Comparison of ENCODE assay signal across 14 cellular contexts in genomic region chr9:98218562-98219363, GRCh38. TPM values are rescaled to one million over a fixed set of nuclear protein-coding genes. Genes with fewer than 3 reads are reported as not detected.
A peak's percentile ranks its signal among the peaks of the same experiment; 100 is the strongest.
DNase-seq lines count a peak whose midpoint lies in the region; ATAC-seq and TF ChIP-seq lines count a peak whose summit lies in the region.
"Had no signal": no experiment of that assay in that cellular context is flagged by ENCODE, and none has a peak within 500 bp of the region (broad histone marks: within the 10 kb centered on the region; RNA-seq: fewer than 3 reads in every experiment).

No MANE protein-coding gene starts in this region.

- TF ChIP-seq POLR2A in right lobe of liver (IDR thresholded peaks at IDR 0.05): no peak

- H3K4me1 ChIP-seq in ectodermal cell (ENCODE audit: control insufficient read depth, insufficient read depth, low read length) (peaks cover 7% of the 10 kb centered on the region), right lobe of liver (peaks cover 0 to 58% (median 26%) of the 10 kb centered on the region in 4 donors)
- H3K4me1 ChIP-seq: gastroesophageal sphincter had no signal

- intact Hi-C loops in right lobe of liver (cut with DNase I): no loop called here

- POLR2A ChIA-PET in AG04449 (lab: Yijun Ruan, JAX): interaction anchor here (0.6 to 1.0 kb wide), 2 partner anchors 14 to 35 kb away, joined by 3 read pairs; no protein-coding TSS in a partner anchor

- ATAC-seq in right lobe of liver (peak; percentile 31 to 69 (median 50)), GM19324 (IDR thresholded peaks at IDR 0.05; ENCODE audit: low FRiP score, unreplicated experiment) (no peak), GM18907 (IDR thresholded peaks at IDR 0.05; ENCODE audit: unreplicated experiment) (no peak)
- ATAC-seq: gastroesophageal sphincter had no signal

- H3K36me3 ChIP-seq in ectodermal cell (ENCODE audit: control insufficient read depth, insufficient read depth, low read length): no peaks in the 10 kb centered on the region
- peaks cover 0 to 2% (median 0%) of the 10 kb centered on the region in 4 donors for H3K36me3 ChIP-seq in right lobe of liver

- CTCF ChIA-PET in AG04449 (lab: Yijun Ruan, JAX): interaction anchor here (2.7 to 10.8 kb wide), 2 partner anchors 12 to 37 kb away, joined by 12 to 119 read pairs; partner anchors contain the start of gene TBC1D2

- H3K27ac ChIP-seq in ectodermal cell (ENCODE audit: insufficient read depth, low read depth, low read length, poor library complexity, severe bottlenecking) (peak overlapping the region; percentile 50), right lobe of liver (peak overlapping the region; percentile 51 to 93 (median 70))
- H3K27ac ChIP-seq: gastroesophageal sphincter, suprapubic skin had no signal

- H3K4me3 ChIP-seq in AG04449 (ENCODE audit: low read depth, low read length) (no peak overlapping the region), ectodermal cell (ENCODE audit: insufficient read depth, low read depth, low read length) (no peak overlapping the region), right lobe of liver (no peak overlapping the region)
- H3K4me3 ChIP-seq: gastroesophageal sphincter, suprapubic skin had no signal

- DNase-seq in AG04449 (ENCODE audit: low read depth, low spot score) (peak; percentile 34), NCI-H2029 (lab: John Stamatoyannopoulos, UW) (peak; percentile 57), right lobe of liver (peak in 2 of 3 donors; percentile 16 to 75), NCI-H526 treated with DMSO at 0.1 percent for 48 hours (lab: John Stamatoyannopoulos, UW) (no peak)
- DNase-seq in stimulated activated CD4-positive, alpha-beta T cell treated with anti-CD3 and anti-CD28 coated beads, Interleukin-2, amount 100 ng/mL, for 48 hours: no peak
- DNase-seq: activated CD4-positive, alpha-beta memory T cell treated with anti-CD3 and anti-CD28 coated beads, Interleukin-2, amount 10 ng/mL, durations not matched to agents 7 days and 5 days; effector CD8-positive, alpha-beta T cell; NCI-H524 treated with DMSO at 0.1 percent for 48 hours; SHP77 had no signal

- TF ChIP-seq CTCF in AG04449 (IDR thresholded peaks at IDR 0.05; ENCODE audit: insufficient read depth, low read length, missing control alignments): no peak
- TF ChIP-seq CTCF in right lobe of liver (IDR thresholded peaks at IDR 0.05): no peak

- H3K9me3 ChIP-seq in ectodermal cell (ENCODE audit: control insufficient read depth, low read length) (no peaks in the 10 kb centered on the region), right lobe of liver (no peaks in the 10 kb centered on the region)
- H3K9me3 ChIP-seq: gastroesophageal sphincter, suprapubic skin had no signal

- H3K27me3 ChIP-seq in ectodermal cell (ENCODE audit: control insufficient read depth, insufficient read depth, low read length, poor library complexity, severe bottlenecking) (no peaks in the 10 kb centered on the region), right lobe of liver (no peaks in the 10 kb centered on the region)
- H3K27me3 ChIP-seq: gastroesophageal sphincter, suprapubic skin had no signal

- WGBS in ectodermal cell, 2 experiments: 59 to 64% methylated on average over 11 of the region's 11 CpGs
- 73% methylated on average over 9 of the region's 11 CpGs for WGBS in right lobe of liver (ENCODE audit: insufficient coverage, low coverage, low lambda C conversion rate, missing lambda C conversion rate)

RNA-seq across cellular contexts. Expression of gene CORO2A, which starts 26.3 kb away (rescaled TPM):
- polyA plus RNA-seq in ectodermal cell (2013, experiment 1 of 4): 4.9 TPM
- 5.0 TPM for polyA plus RNA-seq in ectodermal cell (2013, experiment 2 of 4)
- 4.3 TPM for polyA plus RNA-seq in ectodermal cell (2013, experiment 3 of 4)
- 4.1 TPM for polyA plus RNA-seq in ectodermal cell (2013, experiment 4 of 4)
- total RNA-seq in right lobe of liver: 1 to 10 TPM in 5 of 6 experiments, under 1 TPM in 1; 0.67 to 6.2 (median 3.3) TPM

RNA-seq across cellular contexts. Expression of gene TBC1D2, which starts 36.7 kb away (rescaled TPM):
- 1.6 TPM for polyA plus RNA-seq in ectodermal cell (2013, experiment 1 of 4)
- polyA plus RNA-seq in ectodermal cell (2013, experiment 2 of 4): 1.8 TPM
- 1.6 TPM for polyA plus RNA-seq in ectodermal cell (2013, experiment 3 of 4)
- polyA plus RNA-seq in ectodermal cell (2013, experiment 4 of 4): 1.1 TPM
- total RNA-seq in right lobe of liver: 10 to 100 TPM in 2 of 6 experiments, 1 to 10 TPM in 4; 5.1 to 17.5 (median 9.7) TPM

Comparison
In these comparisons a context has a peak if more than half of its experiments do, and no peak if none do; other contexts are left out.
1. DNase-seq: peak in AG04449 (single experiment), NCI-H2029 (single experiment) and right lobe of liver (2 of 3); none in NCI-H526 treated with DMSO at 0.1 percent for 48 hours (single experiment) and stimulated activated CD4-positive, alpha-beta T cell treated with anti-CD3 and anti-CD28 coated beads, Interleukin-2, amount 100 ng/mL, for 48 hours (0 of 2).
2. ATAC-seq: peak in right lobe of liver (4 of 4); none in GM19324 (single experiment) and GM18907 (single experiment).